Comparison of ENCODE assay signal across 9 cellular contexts in genomic region chr1:161531986-161532875, GRCh38. TPM values are rescaled to one million over a fixed set of nuclear protein-coding genes. Genes with fewer than 3 reads are reported as not detected.
DNase-seq lines count a peak whose midpoint lies in the region; ATAC-seq and TF ChIP-seq lines count a peak whose summit lies in the region.
"Had no signal": no experiment of that assay in that cellular context is flagged by ENCODE, and none has a peak within 500 bp of the region (broad histone marks: within the 10 kb centered on the region; RNA-seq: fewer than 3 reads in every experiment).

No MANE protein-coding gene starts in this region.

- WGBS in transverse colon (ENCODE audit: low coverage in 1 of 2), 2 donors = 55 to 62% methylated on average over 23 to 28 of the region's 28 CpGs

- TF ChIP-seq CTCF in astrocyte of the spinal cord (IDR thresholded peaks at IDR 0.05; ENCODE audit: low read depth, low read length) (no peak), left lung (IDR thresholded peaks at IDR 0.05) (no peak), transverse colon (IDR thresholded peaks at IDR 0.05) (no peak)

- DNase-seq in activated naive CD4-positive, alpha-beta T cell treated with anti-CD3 and anti-CD28 coated beads for 36 hours = no peak
- no peak for DNase-seq in astrocyte of the spinal cord (ENCODE audit: low read depth, low spot score)
- DNase-seq in left lung = no peak
- DNase-seq in transverse colon = no peak
- no peak for DNase-seq in COLO668 (lab: John Stamatoyannopoulos, UW; ENCODE audit: unreplicated experiment)
- DNase-seq in foreskin melanocyte = no peak
- DNase-seq: DMS 273 treated with DMSO at 0.1 percent for 48 hours had no signal

- peak overlapping the region; percentile 55 for H3K4me3 ChIP-seq in astrocyte of the spinal cord (ENCODE audit: low read depth, low read length)
- no peak overlapping the region for H3K4me3 ChIP-seq in left lung
- H3K4me3 ChIP-seq in transverse colon = peak overlapping the region in 1 of 4 donors; percentile 87

- H3K27ac ChIP-seq in left lung (peak overlapping the region; percentile 66 to 67), transverse colon (peak overlapping the region; percentile 37 to 95 (median 70))

- TF ChIP-seq POLR2A in transverse colon (IDR thresholded peaks at IDR 0.05) = no peak

- peak overlapping the region; percentile 55 for H3K27ac Mint-ChIP-seq in activated naive CD4-positive, alpha-beta T cell treated with anti-CD3 and anti-CD28 coated beads, Interleukin-2, amount 50 U/mL, for 24 hours
- H3K27ac Mint-ChIP-seq in activated naive CD4-positive, alpha-beta T cell treated with anti-CD3 and anti-CD28 coated beads for 36 hours = no peak overlapping the region

- TF ChIP-seq EP300 in transverse colon (IDR thresholded peaks at IDR 0.05; ENCODE audit: low read depth) = no peak

- ATAC-seq in left lung = no peak
- no peak for ATAC-seq in GM18907 (IDR thresholded peaks at IDR 0.05; ENCODE audit: unreplicated experiment)

- peaks cover 0 to 24% of the 10 kb centered on the region in 2 donors for H3K4me1 ChIP-seq in left lung
- peaks cover 0 to 23% (median 14%) of the 10 kb centered on the region in 4 donors for H3K4me1 ChIP-seq in transverse colon

- intact Hi-C loops in activated naive CD4-positive, alpha-beta T cell treated with anti-CD3 and anti-CD28 coated beads for 36 hours (cut with micrococcal nuclease) = loop anchor here (1.0 to 2.0 kb wide), 4 partner anchors 8 to 133 kb away; no protein-coding TSS in a partner anchor
- intact Hi-C loops in left lung (cut with DNase I) = no loop called here
- intact Hi-C loops in transverse colon (cut with DNase I; ENCODE audit: low total_unique reads) = no loop called here

- H3K4me1 Mint-ChIP-seq in activated naive CD4-positive, alpha-beta T cell treated with anti-CD3 and anti-CD28 coated beads, Interleukin-2, amount 50 U/mL, for 24 hours = peaks cover 4% of the 10 kb centered on the region
- H3K4me1 Mint-ChIP-seq in activated naive CD4-positive, alpha-beta T cell treated with anti-CD3 and anti-CD28 coated beads for 36 hours (ENCODE audit: low read depth) = peaks cover 14% of the 10 kb centered on the region

- H3K4me3 Mint-ChIP-seq in activated naive CD4-positive, alpha-beta T cell treated with anti-CD3 and anti-CD28 coated beads, Interleukin-2, amount 50 U/mL, for 24 hours = peak overlapping the region; percentile 47
- no peak overlapping the region for H3K4me3 Mint-ChIP-seq in activated naive CD4-positive, alpha-beta T cell treated with anti-CD3 and anti-CD28 coated beads for 36 hours

- CTCF ChIA-PET in activated naive CD4-positive, alpha-beta T cell treated with anti-CD3 and anti-CD28 coated beads for 36 hours (lab: Charles Lee) = interaction anchor here (0.7 to 2.6 kb wide), 6 partner anchors 8 to 210 kb away, joined by 3 to 6 read pairs (median 3); no protein-coding TSS in a partner anchor

- H3K36me3 ChIP-seq in left lung (no peaks in the 10 kb centered on the region), transverse colon (no peaks in the 10 kb centered on the region)

- H3K9me3 ChIP-seq in left lung (no peaks in the 10 kb centered on the region), transverse colon (no peaks in the 10 kb centered on the region)

- in situ Hi-C loops in astrocyte of the spinal cord (cut with HindIII; ENCODE audit: low sequenced_read_pairs) = no loop called here
- in situ Hi-C loops in transverse colon (cut with MboI; ENCODE audit: low pct_ligation_motif_present in 1 of 4, low pct_unique_long_range_greater_than_20kb in 1 of 4, low sequenced_read_pairs in 3 of 4) = no loop called here

- H3K27me3 Mint-ChIP-seq in activated naive CD4-positive, alpha-beta T cell treated with anti-CD3 and anti-CD28 coated beads, Interleukin-2, amount 50 U/mL, for 24 hours = no peaks in the 10 kb centered on the region
- peaks cover 3% of the 10 kb centered on the region for H3K27me3 Mint-ChIP-seq in activated naive CD4-positive, alpha-beta T cell treated with anti-CD3 and anti-CD28 coated beads for 36 hours (ENCODE audit: low read depth)

- no peaks in the 10 kb centered on the region for H3K9me3 Mint-ChIP-seq in activated naive CD4-positive, alpha-beta T cell treated with anti-CD3 and anti-CD28 coated beads, Interleukin-2, amount 50 U/mL, for 24 hours
- no peaks in the 10 kb centered on the region for H3K9me3 Mint-ChIP-seq in activated naive CD4-positive, alpha-beta T cell treated with anti-CD3 and anti-CD28 coated beads for 36 hours

- H3K36me3 Mint-ChIP-seq in activated naive CD4-positive, alpha-beta T cell treated with anti-CD3 and anti-CD28 coated beads, Interleukin-2, amount 50 U/mL, for 24 hours = no peaks in the 10 kb centered on the region
- H3K36me3 Mint-ChIP-seq in activated naive CD4-positive, alpha-beta T cell treated with anti-CD3 and anti-CD28 coated beads for 36 hours (ENCODE audit: low read depth) = peaks cover 7% of the 10 kb centered on the region

- no peaks in the 10 kb centered on the region for H3K27me3 ChIP-seq in left lung
- H3K27me3 ChIP-seq in transverse colon = peaks cover 15% of the 10 kb centered on the region

RNA-seq across cellular contexts. Expression of gene HSPA6, which starts 7.9 kb away (rescaled TPM):
- under 1 TPM; 0.12 to 0.25 TPM for total RNA-seq in activated naive CD4-positive, alpha-beta T cell treated with anti-CD3 and anti-CD28 coated beads for 36 hours
- 10 to 100 TPM in 1 of 2 donors, 1 to 10 TPM in 1; 7.1 to 18.7 TPM for total RNA-seq in left lung
- 1 to 10 TPM in 2 of 4 donors, under 1 TPM in 1, not detected in 1; 0.82 to 2.2 (median 1.6) TPM for total RNA-seq in transverse colon

RNA-seq across cellular contexts. Expression of gene FCGR3A, which starts 17.4 kb away (rescaled TPM):
- under 1 TPM in 1 of 2 experiments, not detected in 1; 0.19 TPM for total RNA-seq in activated naive CD4-positive, alpha-beta T cell treated with anti-CD3 and anti-CD28 coated beads for 36 hours
- total RNA-seq in left lung (100 to 1,000 TPM in 1 of 2 donors, 10 to 100 TPM in 1; 56.3 to 237 TPM), transverse colon (10 to 100 TPM in 1 of 4 donors, 1 to 10 TPM in 2, under 1 TPM in 1; 0.75 to 21.7 (median 5.3) TPM)

RNA-seq across cellular contexts. Expression of gene FCGR2A, which starts 27.0 kb away (rescaled TPM):
- not detected for total RNA-seq in activated naive CD4-positive, alpha-beta T cell treated with anti-CD3 and anti-CD28 coated beads for 36 hours
- total RNA-seq in left lung (100 to 1,000 TPM in 1 of 2 donors, 10 to 100 TPM in 1; 80.0 to 135 TPM), transverse colon (10 to 100 TPM; 10.7 to 37.8 (median 17.8) TPM)

Comparison
In these comparisons a context has a peak if more than half of its experiments do, and no peak if none do; other contexts are left out.
1. RNA of gene FCGR2A, which starts 27.0 kb away (total RNA-seq): 80.0 to 135 TPM in left lung and 10.7 to 37.8 TPM in transverse colon; not detected in activated naive CD4-positive, alpha-beta T cell treated with anti-CD3 and anti-CD28 coated beads for 36 hours; every median in the first group is over 4 times any median in the second.